9 cellular contexts compared by ENCODE assay signal in genomic region chr3:64685800-64686445, GRCh38. TPM values are rescaled to one million over a fixed set of nuclear protein-coding genes. Genes with fewer than 3 reads are reported as not detected.
A peak's percentile ranks its signal among the peaks of the same experiment; 100 is the strongest.
DNase-seq lines count a peak whose midpoint lies in the region; ATAC-seq and TF ChIP-seq lines count a peak whose summit lies in the region.
"Had no signal": no experiment of that assay in that cellular context is flagged by ENCODE, and none has a peak within 500 bp of the region (broad histone marks: within the 10 kb centered on the region; RNA-seq: fewer than 3 reads in every experiment).

No MANE protein-coding gene starts in this region.

- TF ChIP-seq POLR2A in tibial nerve (IDR thresholded peaks at IDR 0.05) = peak; percentile 80 to 86

- H3K27me3 Mint-ChIP-seq in activated T-cell treated with anti-CD3 and anti-CD28 coated beads, Interleukin-2, amount 50 U/mL, for 24 hours = peaks cover 54% of the 10 kb centered on the region

- peak; percentile 65 to 99 for TF ChIP-seq EP300 in tibial nerve (IDR thresholded peaks at IDR 0.05)

- H3K4me1 Mint-ChIP-seq in activated T-cell treated with anti-CD3 and anti-CD28 coated beads, Interleukin-2, amount 50 U/mL, for 24 hours (ENCODE audit: low read depth) = peaks cover 12% of the 10 kb centered on the region

- TF ChIP-seq CTCF in epithelial cell of esophagus (IDR thresholded peaks at IDR 0.05; ENCODE audit: insufficient read depth, low read depth, low read length, missing control alignments) (no peak), tibial nerve (IDR thresholded peaks at IDR 0.05) (peak; percentile 35 to 71 (median 47))

- DNase-seq in NCI-H524 (lab: John Stamatoyannopoulos, UW) (peak; percentile 38 to 76), NCI-H524 treated with DMSO at 0.1 percent for 48 hours (lab: John Stamatoyannopoulos, UW) (no peak), RPMI8226 (peak; percentile 22), epithelial cell of esophagus (ENCODE audit: low read depth) (peak; percentile 76), medulla oblongata (ENCODE audit: extremely low spot score) (peak; percentile 91), tibial nerve (ENCODE audit: low spot score in 2 of 2) (peak; percentile 87 to 89)
- no peak for DNase-seq in activated T-cell treated with anti-CD3 and anti-CD28 coated beads, Interleukin-2, amount 50 U/mL, for 24 hours
- DNase-seq: DND-41 had no signal

- H3K27ac ChIP-seq in tibial nerve = peak overlapping the region; percentile 87 to 98 (median 94)

- no peaks in the 10 kb centered on the region for H3K27me3 ChIP-seq in tibial nerve

- no peak overlapping the region for H3K4me3 Mint-ChIP-seq in activated T-cell treated with anti-CD3 and anti-CD28 coated beads, Interleukin-2, amount 50 U/mL, for 24 hours

- no peaks in the 10 kb centered on the region for H3K9me3 Mint-ChIP-seq in activated T-cell treated with anti-CD3 and anti-CD28 coated beads, Interleukin-2, amount 50 U/mL, for 24 hours

- WGBS in tibial nerve, 2 donors = 0% methylated on average over 35 of the region's 42 CpGs

- H3K4me3 ChIP-seq in epithelial cell of esophagus (ENCODE audit: low read length) = peak overlapping the region; percentile 49
- H3K4me3 ChIP-seq in tibial nerve = peak overlapping the region; percentile 57 to 80 (median 68)

- ATAC-seq in GM21390 (IDR thresholded peaks at IDR 0.05; ENCODE audit: unreplicated experiment) = no peak

- no peaks in the 10 kb centered on the region for H3K36me3 Mint-ChIP-seq in activated T-cell treated with anti-CD3 and anti-CD28 coated beads, Interleukin-2, amount 50 U/mL, for 24 hours (ENCODE audit: low read depth)

- peaks cover 0 to 64% (median 0%) of the 10 kb centered on the region in 4 donors for H3K4me1 ChIP-seq in tibial nerve

- H3K36me3 ChIP-seq in tibial nerve = peaks cover 0 to 7% (median 0%) of the 10 kb centered on the region in 3 donors

- no peaks in the 10 kb centered on the region for H3K9me3 ChIP-seq in tibial nerve

- H3K27ac Mint-ChIP-seq in activated T-cell treated with anti-CD3 and anti-CD28 coated beads, Interleukin-2, amount 50 U/mL, for 24 hours = no peak overlapping the region

RNA-seq across cellular contexts. Expression of gene ADAMTS9, which starts 1.9 kb away (rescaled TPM):
- 100 to 1,000 TPM in 1 of 4 donors, 10 to 100 TPM in 3; 79.1 to 145 (median 95.0) TPM for total RNA-seq in tibial nerve

Comparison
In these comparisons a context has a peak if more than half of its experiments do, and no peak if none do; other contexts are left out.
1. DNase-seq: peak in NCI-H524 (2 of 2), RPMI8226 (single experiment), epithelial cell of esophagus (single experiment), medulla oblongata (single experiment) and tibial nerve (2 of 2); none in NCI-H524 treated with DMSO at 0.1 percent for 48 hours (single experiment) and activated T-cell treated with anti-CD3 and anti-CD28 coated beads, Interleukin-2, amount 50 U/mL, for 24 hours (single experiment).